ENCODE assay signal across 10 cellular contexts in the genomic region with DNA sequence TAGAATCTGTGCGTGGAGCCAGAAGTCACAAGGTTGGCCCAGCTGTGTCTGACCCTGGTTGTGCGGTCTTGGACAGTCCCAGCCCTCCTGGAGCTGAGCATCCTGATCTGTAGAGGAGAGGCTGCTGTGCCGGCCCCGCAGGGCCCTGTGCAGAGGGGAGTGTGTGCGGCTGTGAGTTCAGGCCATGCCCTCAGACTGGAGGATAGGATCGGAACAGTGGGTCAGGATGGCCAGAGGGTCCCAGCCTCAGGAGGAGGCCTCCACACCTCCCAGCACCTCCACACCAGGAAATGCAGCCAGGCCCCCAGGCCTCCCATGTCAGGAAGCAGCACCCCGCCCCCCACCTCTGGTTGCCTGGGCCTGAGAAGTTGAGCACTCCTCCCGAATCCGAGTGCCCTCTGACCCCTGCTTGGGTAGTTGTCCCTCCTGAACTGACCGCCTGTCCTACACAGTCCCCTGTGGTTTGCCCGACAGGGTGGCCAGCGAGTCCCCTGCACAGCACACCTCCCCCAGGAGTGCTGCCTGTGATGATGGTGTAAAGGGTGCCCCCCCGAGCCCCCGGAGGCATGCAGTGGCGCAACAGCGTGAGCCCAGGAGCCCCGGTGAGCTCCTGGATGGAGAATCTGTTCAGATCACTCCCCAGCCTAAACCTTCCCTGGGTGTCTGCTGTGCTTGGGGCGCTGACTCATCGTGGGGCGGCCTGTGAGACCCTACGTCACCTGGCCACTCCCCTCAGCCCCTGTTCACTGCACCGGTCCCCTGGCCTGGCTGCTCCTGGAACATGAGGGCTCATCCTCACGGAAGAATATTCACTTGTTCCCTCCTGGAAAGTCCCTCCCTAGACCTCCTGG.
A peak's percentile ranks its signal among the peaks of the same experiment; 100 is the strongest.
DNase-seq lines count a peak whose midpoint lies in the region; ATAC-seq and TF ChIP-seq lines count a peak whose summit lies in the region.
"Had no signal": no experiment of that assay in that cellular context is flagged by ENCODE, and none has a peak within 500 bp of the region (broad histone marks: within the 10 kb centered on the region; RNA-seq: fewer than 3 reads in every experiment).

No MANE protein-coding gene starts in this region.

- no peaks in the 10 kb centered on the region for H3K9me3 ChIP-seq in DOHH2 (ENCODE audit: control insufficient read depth, insufficient read depth, low read length)

- DNase-seq in RWPE1 (ENCODE audit: low spot score) (peak; percentile 81), naive B cell (no peak), NCI-H446 treated with DMSO at 0.1 percent for 48 hours (lab: John Stamatoyannopoulos, UW) (no peak), SKM-1 treated with dmso at 0.1 percent for 144 hours (lab: John Stamatoyannopoulos, UW; ENCODE audit: unreplicated experiment) (no peak), GM19238 (ENCODE audit: insufficient read length, low spot score) (no peak), ureter (ENCODE audit: low spot score) (no peak)

- peak overlapping the region; percentile 24 for H3K4me3 Mint-ChIP-seq in dendritic cell treated with granulocyte-macrophage colony-stimulating factor and Interleukin-4, amounts not matched to agents 40 ng/mL and 50 ng/mL, for 4 days
- peak overlapping the region in 6 of 8 donors; percentile 20 to 76 (median 54) for H3K4me3 Mint-ChIP-seq in naive B cell

- no peaks in the 10 kb centered on the region for H3K9me2 ChIP-seq in DOHH2 (replicated peaks; ENCODE audit: control insufficient read depth, low read length)

- no peak for ATAC-seq in naive B cell (ENCODE audit: low read depth in 2 of 2)

- peak overlapping the region; percentile 29; the same call in 1 of the 2 replicates for H3K4me2 ChIP-seq in DOHH2 (ENCODE audit: low read length)

- H3K27me3 Mint-ChIP-seq in dendritic cell treated with granulocyte-macrophage colony-stimulating factor and Interleukin-4, amounts not matched to agents 40 ng/mL and 50 ng/mL, for 4 days, result no peaks in the 10 kb centered on the region
- H3K27me3 Mint-ChIP-seq in naive B cell, result no peaks in the 10 kb centered on the region

- peaks cover 78% of the 10 kb centered on the region for H3K4me1 ChIP-seq in DOHH2 (ENCODE audit: control insufficient read depth, low read length)

- H3F3A ChIP-seq in DOHH2 (ENCODE audit: control insufficient read depth, insufficient read depth), result peaks cover 3% of the 10 kb centered on the region

- no peak overlapping the region for H3K4me3 ChIP-seq in DOHH2 (ENCODE audit: low read length)

- no peaks in the 10 kb centered on the region for H3K27me3 ChIP-seq in DOHH2 (ENCODE audit: control insufficient read depth, low read length)

- H3K36me3 ChIP-seq in DOHH2 (ENCODE audit: control insufficient read depth, low read length), result no peaks in the 10 kb centered on the region

- peaks cover 41% of the 10 kb centered on the region for H3K36me3 Mint-ChIP-seq in dendritic cell treated with granulocyte-macrophage colony-stimulating factor and Interleukin-4, amounts not matched to agents 40 ng/mL and 50 ng/mL, for 4 days (ENCODE audit: low read depth)
- H3K36me3 Mint-ChIP-seq in naive B cell, result no peaks in the 10 kb centered on the region

- H3K27ac Mint-ChIP-seq in dendritic cell treated with granulocyte-macrophage colony-stimulating factor and Interleukin-4, amounts not matched to agents 40 ng/mL and 50 ng/mL, for 4 days, result peak overlapping the region; percentile 86
- peak overlapping the region; percentile 14 to 90 (median 40) for H3K27ac Mint-ChIP-seq in naive B cell

- no peaks in the 10 kb centered on the region for H3K9me3 Mint-ChIP-seq in dendritic cell treated with granulocyte-macrophage colony-stimulating factor and Interleukin-4, amounts not matched to agents 40 ng/mL and 50 ng/mL, for 4 days
- no peaks in the 10 kb centered on the region for H3K9me3 Mint-ChIP-seq in naive B cell

- H3K27ac ChIP-seq in DOHH2 (ENCODE audit: low read depth, low read length) (no peak overlapping the region), RWPE1 (peak overlapping the region; percentile 98)
- H3K27ac ChIP-seq: HL-60, parathyroid adenoma had no signal

- TF ChIP-seq CTCF in DOHH2 (IDR thresholded peaks at IDR 0.05; ENCODE audit: low read depth, low read length, poor library complexity, severe bottlenecking) (no peak), RWPE1 (conservative IDR thresholded peaks at IDR 0.05; ENCODE audit: low read depth) (no peak)

- H3K79me2 ChIP-seq in DOHH2 (ENCODE audit: control insufficient read depth, low read length), result peaks cover 11% of the 10 kb centered on the region

- peaks cover 92% of the 10 kb centered on the region for H3K4me1 Mint-ChIP-seq in dendritic cell treated with granulocyte-macrophage colony-stimulating factor and Interleukin-4, amounts not matched to agents 40 ng/mL and 50 ng/mL, for 4 days (ENCODE audit: low read depth)
- H3K4me1 Mint-ChIP-seq in naive B cell, result peaks cover 50 to 82% (median 78%) of the 10 kb centered on the region in 3 donors

- CTCF ChIA-PET in RWPE1 (lab: Yijun Ruan, JAX), result interaction anchor here (2.2 kb wide), 1 partner anchor 69 kb away, joined by 6 read pairs; no protein-coding TSS in a partner anchor

- intact Hi-C loops in dendritic cell treated with granulocyte-macrophage colony-stimulating factor and Interleukin-4, amounts not matched to agents 40 ng/mL and 50 ng/mL, for 4 days (cut with micrococcal nuclease), result loop anchor here (10.0 kb wide), 1 partner anchor 51 kb away; no protein-coding TSS in a partner anchor

- H4K20me1 ChIP-seq in DOHH2 (ENCODE audit: control insufficient read depth, insufficient read depth, low read depth, low read length), result no peaks in the 10 kb centered on the region

- POLR2A ChIA-PET in RWPE1 (lab: Yijun Ruan, JAX; ENCODE audit: low non-redundant PET), result no interaction called here
